ENCODE assay signal across 18 cellular contexts in genomic region chr16:83272201-83272600, GRCh38.
DNase-seq lines count a peak whose midpoint lies in the region; ATAC-seq and TF ChIP-seq lines count a peak whose summit lies in the region.
"Had no signal": no experiment of that assay in that cellular context is flagged by ENCODE, and none has a peak within 500 bp of the region (broad histone marks: within the 10 kb centered on the region; RNA-seq: fewer than 3 reads in every experiment).

No MANE protein-coding gene starts in this region.

- H3K4me3 ChIP-seq in AG10803 (ENCODE audit: low read length) (no peak overlapping the region), choroid plexus epithelial cell (ENCODE audit: low read depth, low read length) (no peak overlapping the region), heart left ventricle (no peak overlapping the region)
- H3K4me3 ChIP-seq: K562 had no signal

- intact Hi-C loops in heart left ventricle (cut with DNase I), result no loop called here

- no peak overlapping the region for H3K27ac Mint-ChIP-seq in HFFc6
- H3K27ac Mint-ChIP-seq: CD4-positive, alpha-beta memory T cell had no signal

- no peaks in the 10 kb centered on the region for H3K27me3 Mint-ChIP-seq in HFFc6 (ENCODE audit: insufficient read depth)

- no peaks in the 10 kb centered on the region for H3K4me1 Mint-ChIP-seq in HFFc6 (ENCODE audit: low read depth)
- H3K4me1 Mint-ChIP-seq: CD4-positive, alpha-beta memory T cell had no signal

- H3K36me3 ChIP-seq in heart left ventricle, result no peaks in the 10 kb centered on the region

- no peak overlapping the region for H3K4me3 Mint-ChIP-seq in HFFc6
- H3K4me3 Mint-ChIP-seq: CD4-positive, alpha-beta memory T cell had no signal

- TF ChIP-seq CTCF in AG10803 (conservative IDR thresholded peaks at IDR 0.05; ENCODE audit: low read length), result peak; percentile 13; the same call in 1 of the 2 replicates
- no peak for TF ChIP-seq CTCF in HFFc6 (IDR thresholded peaks at IDR 0.05)
- TF ChIP-seq CTCF in choroid plexus epithelial cell (conservative IDR thresholded peaks at IDR 0.05; ENCODE audit: low read depth, low read length), result no peak
- no peak for TF ChIP-seq CTCF in heart left ventricle (IDR thresholded peaks at IDR 0.05)

- 67 to 71% (median 70%) methylated on average over 5 of the region's 5 CpGs for WGBS in heart left ventricle, 4 donors

- H3K9me3 Mint-ChIP-seq in HFFc6, result peaks cover 31% of the 10 kb centered on the region

- peak; percentile 66 for DNase-seq in AG10803 (ENCODE audit: low read depth)
- DNase-seq in HFFc6, result peak; percentile 6
- peak; percentile 55 for DNase-seq in choroid plexus epithelial cell (ENCODE audit: low read depth)
- DNase-seq in non-pigmented ciliary epithelial cell (ENCODE audit: low read depth), result peak; percentile 30
- DNase-seq in NCI-H524 treated with DMSO at 0.1 percent for 48 hours (lab: John Stamatoyannopoulos, UW), result no peak
- no peak for DNase-seq in DMS153 (lab: John Stamatoyannopoulos, UW)
- no peak for DNase-seq in heart left ventricle
- DNase-seq: CD4-positive, alpha-beta memory T cell; MV-4-11; NCI-H1417; NCI-H1930; NCI-H446 treated with DMSO at 0.1 percent for 48 hours; NCI-H748 treated with DMSO at 0.1 percent for 48 hours; OCI-M1; SHP77 treated with DMSO at 0.1 percent for 48 hours had no signal

- TF ChIP-seq POLR2A in heart left ventricle (IDR thresholded peaks at IDR 0.05), result no peak

- ATAC-seq in heart left ventricle (no peak), GM21529 (IDR thresholded peaks at IDR 0.05; ENCODE audit: unreplicated experiment) (no peak)
- ATAC-seq: HCT116, K562 had no signal

- no peaks in the 10 kb centered on the region for H3K9me3 ChIP-seq in heart left ventricle

- H3K27ac ChIP-seq in heart left ventricle, result no peak overlapping the region

- no peaks in the 10 kb centered on the region for H3K36me3 Mint-ChIP-seq in HFFc6 (ENCODE audit: low read depth)
- H3K36me3 Mint-ChIP-seq: CD4-positive, alpha-beta memory T cell had no signal

- H3K27me3 ChIP-seq in heart left ventricle, result no peaks in the 10 kb centered on the region

- H3K4me1 ChIP-seq in heart left ventricle, result no peaks in the 10 kb centered on the region

Comparison
In these comparisons a context has a peak if more than half of its experiments do, and no peak if none do; other contexts are left out.
1. DNase-seq: peak in AG10803 (single experiment), HFFc6 (single experiment), choroid plexus epithelial cell (single experiment) and non-pigmented ciliary epithelial cell (single experiment); none in NCI-H524 treated with DMSO at 0.1 percent for 48 hours (single experiment), DMS153 (single experiment) and heart left ventricle (0 of 5).